9 cellular contexts compared by ENCODE assay signal in the genomic region with DNA sequence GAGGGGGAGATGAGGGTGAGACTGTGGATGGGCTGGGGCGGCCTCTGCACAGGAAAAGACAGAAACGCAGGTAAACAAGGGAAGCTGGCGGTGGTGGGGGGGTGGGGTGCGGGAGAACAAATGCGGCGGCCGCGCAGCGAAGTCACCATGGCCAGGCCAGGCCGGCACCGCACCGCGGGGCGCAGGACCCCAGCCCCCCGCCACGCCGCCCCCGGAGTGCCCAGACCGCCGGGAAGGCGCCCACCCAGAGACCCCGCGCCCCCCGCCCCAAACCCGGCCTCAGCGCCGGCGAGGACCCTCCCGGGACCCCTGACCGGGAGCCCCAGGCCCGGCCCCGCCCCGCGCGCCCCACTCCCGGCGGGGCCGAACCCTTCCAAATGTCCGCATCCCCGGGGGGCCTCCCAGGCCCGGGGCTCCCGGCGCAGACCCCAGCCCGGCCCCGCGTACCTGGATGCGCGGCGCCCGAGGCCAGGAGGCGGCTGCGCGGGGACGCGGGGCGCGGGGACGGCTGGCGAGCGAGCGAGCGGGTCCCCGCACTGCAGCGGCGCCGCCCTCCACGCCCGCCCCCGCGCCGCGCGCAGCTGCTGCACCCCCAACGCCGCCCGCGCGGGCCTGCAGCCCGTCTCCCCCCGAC. TPM values are rescaled to one million over a fixed set of nuclear protein-coding genes. Genes with fewer than 3 reads are reported as not detected.
DNase-seq lines count a peak whose midpoint lies in the region; ATAC-seq and TF ChIP-seq lines count a peak whose summit lies in the region.
"Had no signal": no experiment of that assay in that cellular context is flagged by ENCODE, and none has a peak within 500 bp of the region (broad histone marks: within the 10 kb centered on the region; RNA-seq: fewer than 3 reads in every experiment).

No MANE protein-coding gene starts in this region.

- H3K27ac Mint-ChIP-seq in activated naive CD4-positive, alpha-beta T cell treated with anti-CD3 and anti-CD28 coated beads, Interleukin-2, amount 50 U/mL, for 72 hours = no peak overlapping the region

- H3K36me3 ChIP-seq in iPS-20b (ENCODE audit: insufficient read depth, low read depth, low read length) (peaks cover 25% of the 10 kb centered on the region; the same call in 1 of the 2 replicates), smooth muscle cell (ENCODE audit: low read depth) (no peaks in the 10 kb centered on the region)

- H3K4me1 ChIP-seq in iPS-20b (ENCODE audit: insufficient read depth, low read length) (no peaks in the 10 kb centered on the region; the same call in 1 of the 2 replicates), smooth muscle cell (ENCODE audit: low read depth) (no peaks in the 10 kb centered on the region)

- no peaks in the 10 kb centered on the region for H3K27me3 ChIP-seq in iPS-20b (ENCODE audit: insufficient read depth, low read length)
- no peaks in the 10 kb centered on the region for H3K27me3 ChIP-seq in smooth muscle cell (ENCODE audit: low read depth)

- 6% methylated on average over 24 of the region's 80 CpGs for WGBS in smooth muscle cell (ENCODE audit: low lambda C conversion rate)

- no peaks in the 10 kb centered on the region for H3K9me3 Mint-ChIP-seq in activated naive CD4-positive, alpha-beta T cell treated with anti-CD3 and anti-CD28 coated beads, Interleukin-2, amount 50 U/mL, for 72 hours

- H3K27ac ChIP-seq in iPS-20b (ENCODE audit: low read length) (no peak overlapping the region), smooth muscle cell (ENCODE audit: low read depth) (no peak overlapping the region)

- DNase-seq in NCI-H146 (lab: John Stamatoyannopoulos, UW) (peak; percentile 28), NCI-H146 treated with DMSO at 0.1 percent for 48 hours (lab: John Stamatoyannopoulos, UW; ENCODE audit: unreplicated experiment) (no peak), smooth muscle cell (lab: John Stamatoyannopoulos, UW; ENCODE audit: unreplicated experiment) (no peak), NCI-H774 (lab: John Stamatoyannopoulos, UW) (no peak), NAMALWA (ENCODE audit: low spot score) (no peak)
- peak in 1 of 2 donors; percentile 2 for DNase-seq in activated naive CD4-positive, alpha-beta T cell treated with anti-CD3 and anti-CD28 coated beads, Interleukin-2, amount 50 U/mL, for 72 hours (ENCODE audit: low spot score in 2 of 2)
- DNase-seq: NCI-H526 treated with DMSO at 0.1 percent for 48 hours had no signal

- H3K9ac ChIP-seq in iPS-20b (ENCODE audit: low read depth, low read length) (no peak overlapping the region), smooth muscle cell (ENCODE audit: low read depth) (no peak overlapping the region)

- H3K36me3 Mint-ChIP-seq in activated naive CD4-positive, alpha-beta T cell treated with anti-CD3 and anti-CD28 coated beads, Interleukin-2, amount 50 U/mL, for 72 hours = peaks cover 10 to 18% of the 10 kb centered on the region in 2 donors

- H2AFZ ChIP-seq in smooth muscle cell (ENCODE audit: low read depth) = peak overlapping the region; percentile 75

- TF ChIP-seq CTCF in smooth muscle cell (IDR thresholded peaks at IDR 0.05; ENCODE audit: borderline replicate concordance, insufficient read depth, poor library complexity, severe bottlenecking) = no peak

- H3K9me3 ChIP-seq in iPS-20b (ENCODE audit: insufficient read depth, low read depth, low read length) (no peaks in the 10 kb centered on the region), smooth muscle cell (replicated peaks; ENCODE audit: low read depth) (no peaks in the 10 kb centered on the region)

- no peaks in the 10 kb centered on the region for H4K20me1 ChIP-seq in smooth muscle cell (ENCODE audit: low read depth)

- peak overlapping the region; percentile 45; the same call in 1 of the 2 replicates for H3K4me3 ChIP-seq in iPS-20b (ENCODE audit: low read length)
- peak overlapping the region; percentile 62 for H3K4me3 ChIP-seq in smooth muscle cell

- H3K4me2 ChIP-seq in smooth muscle cell = peak overlapping the region; percentile 86

- H3F3A ChIP-seq in smooth muscle cell (ENCODE audit: low read depth) = no peaks in the 10 kb centered on the region

- ATAC-seq in activated naive CD4-positive, alpha-beta T cell treated with anti-CD3 and anti-CD28 coated beads, Interleukin-2, amount 50 U/mL, for 72 hours = peak; percentile 66 to 70
- no peak for ATAC-seq in GM19452 (IDR thresholded peaks at IDR 0.05; ENCODE audit: unreplicated experiment)

- no peaks in the 10 kb centered on the region for H3K79me2 ChIP-seq in smooth muscle cell (ENCODE audit: low read depth)

RNA-seq across cellular contexts. Expression of a gene that starts 14.4 kb away (rescaled TPM):
- total RNA-seq in activated naive CD4-positive, alpha-beta T cell treated with anti-CD3 and anti-CD28 coated beads, Interleukin-2, amount 50 U/mL, for 72 hours = 10 to 100 TPM; 10.7 to 40.4 TPM
- total RNA-seq in smooth muscle cell = 9.9 and 17.0 TPM in 2 replicates
- 13.4 and 13.9 TPM in 2 replicates for polyA plus RNA-seq in smooth muscle cell

RNA-seq across cellular contexts. Expression of a gene that starts 15.0 kb away (rescaled TPM):
- total RNA-seq in activated naive CD4-positive, alpha-beta T cell treated with anti-CD3 and anti-CD28 coated beads, Interleukin-2, amount 50 U/mL, for 72 hours = 10 to 100 TPM; 12.1 to 54.1 TPM
- total RNA-seq in smooth muscle cell = 5.3 and 6.7 TPM in 2 replicates
- 9.6 and 10.1 TPM in 2 replicates for polyA plus RNA-seq in smooth muscle cell
